ENCODE assay signal across 8 cellular contexts in the genomic region with DNA sequence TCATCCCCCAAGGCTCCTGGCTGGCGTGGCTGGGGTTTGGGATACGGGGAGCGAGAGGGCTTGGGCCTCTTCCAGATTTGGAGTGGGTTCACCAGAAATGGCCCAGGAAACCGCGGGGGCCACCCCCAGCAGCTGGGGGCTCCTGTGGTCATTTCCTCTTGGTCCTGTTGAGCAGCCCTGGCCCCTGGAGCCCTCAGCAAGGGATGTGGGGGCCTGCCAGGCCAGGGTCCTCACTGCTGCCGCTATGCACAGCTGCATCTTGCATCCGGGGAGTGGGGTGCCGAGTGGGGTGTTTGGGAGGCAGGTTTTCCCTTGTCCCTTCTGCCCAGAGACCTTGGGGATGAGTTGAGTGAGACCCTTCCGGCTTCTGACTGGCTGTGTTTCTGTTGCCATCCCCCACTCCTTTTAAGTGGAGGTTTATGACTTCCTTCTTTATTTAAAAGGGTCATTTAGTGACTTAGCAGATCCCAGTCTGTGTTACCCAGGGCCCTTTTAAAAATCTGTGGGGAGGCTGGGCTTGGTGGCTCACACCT.
DNase-seq lines count a peak whose midpoint lies in the region; ATAC-seq lines count a peak whose summit lies in the region.

No MANE protein-coding gene starts in this region.

- H3K27ac ChIP-seq in ectodermal cell (ENCODE audit: insufficient read depth, low read depth, low read length, poor library complexity, severe bottlenecking) = peak overlapping the region; percentile 26
- peak overlapping the region; percentile 49 for H3K27ac ChIP-seq in neuronal stem cell (replicated peaks; ENCODE audit: low read length)

- H3K79me1 ChIP-seq in neuronal stem cell (ENCODE audit: low read depth, low read length) = peaks cover 11% of the 10 kb centered on the region

- DNase-seq in NT2/D1 (ENCODE audit: low read depth, low spot score) (no peak), neuronal stem cell (ENCODE audit: low spot score) (no peak), NCI-H345 treated with DMSO at 0.1 percent for 48 hours (lab: John Stamatoyannopoulos, UW; ENCODE audit: unreplicated experiment) (no peak)

- H2AFZ ChIP-seq in neuronal stem cell (ENCODE audit: low read length) = no peak overlapping the region

- H3K4me1 ChIP-seq in NT2/D1 (ENCODE audit: insufficient read depth, insufficient read length) (peaks cover 21% of the 10 kb centered on the region), ectodermal cell (ENCODE audit: control insufficient read depth, insufficient read depth, low read length) (peaks cover 35% of the 10 kb centered on the region), neuronal stem cell (ENCODE audit: control insufficient read depth in 2 of 2, insufficient read depth in 1 of 2, low read depth in 1 of 2, low read length in 2 of 2) (peaks cover 15 to 18% of the 10 kb centered on the region in 2 donors)

- no peaks in the 10 kb centered on the region for H3K27me3 ChIP-seq in NT2/D1 (ENCODE audit: insufficient read depth, insufficient read length)
- H3K27me3 ChIP-seq in ectodermal cell (ENCODE audit: control insufficient read depth, insufficient read depth, low read length, poor library complexity, severe bottlenecking) = no peaks in the 10 kb centered on the region
- H3K27me3 ChIP-seq in neuronal stem cell (ENCODE audit: control insufficient read depth in 3 of 3, insufficient read depth in 3 of 3, low read depth in 1 of 3, low read length in 3 of 3) = no peaks in the 10 kb centered on the region

- H2AK5ac ChIP-seq in neuronal stem cell (ENCODE audit: low read depth, low read length) = peak overlapping the region; percentile 71

- H3K14ac ChIP-seq in neuronal stem cell (ENCODE audit: low read length) = peak overlapping the region; percentile 87

- no peak overlapping the region for H2BK120ac ChIP-seq in neuronal stem cell (ENCODE audit: low read depth, low read length)

- no peak overlapping the region for H4K91ac ChIP-seq in neuronal stem cell (ENCODE audit: low read depth, low read length, poor library complexity)

- no peak overlapping the region for H3K4me2 ChIP-seq in neuronal stem cell (ENCODE audit: insufficient read depth, low read length, poor library complexity, severe bottlenecking)

- H3K4me3 ChIP-seq in GM08714 (ENCODE audit: low read length) = peak overlapping the region; percentile 40; the same call in 1 of the 2 replicates
- no peak overlapping the region for H3K4me3 ChIP-seq in NT2/D1 (ENCODE audit: insufficient read length, low read depth)
- no peak overlapping the region for H3K4me3 ChIP-seq in ectodermal cell (ENCODE audit: insufficient read depth, low read depth, low read length)
- H3K4me3 ChIP-seq in neuronal stem cell (ENCODE audit: low read length in 2 of 2) = no peak overlapping the region

- H3K9me3 ChIP-seq in NT2/D1 (ENCODE audit: insufficient read depth, low read length) = no peaks in the 10 kb centered on the region
- H3K9me3 ChIP-seq in ectodermal cell (ENCODE audit: control insufficient read depth, low read length) = no peaks in the 10 kb centered on the region
- H3K9me3 ChIP-seq in neuronal stem cell (replicated peaks in 1 of 2; ENCODE audit: control insufficient read depth in 2 of 2, insufficient read depth in 1 of 2, low read depth in 1 of 2, low read length in 2 of 2) = no peaks in the 10 kb centered on the region

- H3K36me3 ChIP-seq in NT2/D1 (ENCODE audit: insufficient read depth, insufficient read length, low read length) = peaks cover 47% of the 10 kb centered on the region
- H3K36me3 ChIP-seq in ectodermal cell (ENCODE audit: control insufficient read depth, insufficient read depth, low read length) = no peaks in the 10 kb centered on the region
- H3K36me3 ChIP-seq in neuronal stem cell (replicated peaks in 1 of 2; ENCODE audit: control insufficient read depth in 2 of 2, insufficient read depth in 2 of 2, low read length in 2 of 2) = peaks cover 8 to 27% of the 10 kb centered on the region in 2 donors

- no peak overlapping the region for H2BK12ac ChIP-seq in neuronal stem cell (ENCODE audit: low read length)

- ATAC-seq in HG03520 (IDR thresholded peaks at IDR 0.05; ENCODE audit: unreplicated experiment) = no peak
- ATAC-seq in HG02938 (IDR thresholded peaks at IDR 0.05; ENCODE audit: unreplicated experiment) = no peak
- ATAC-seq in HG02981 (IDR thresholded peaks at IDR 0.05; ENCODE audit: unreplicated experiment) = no peak

- no peak overlapping the region for H4K8ac ChIP-seq in neuronal stem cell (ENCODE audit: low read depth, low read length)

- H3K9ac ChIP-seq in NT2/D1 (ENCODE audit: insufficient read length, low read depth) (peak overlapping the region; percentile 58), neuronal stem cell (ENCODE audit: low read depth, low read length, poor library complexity) (no peak overlapping the region)

- H2BK5ac ChIP-seq in neuronal stem cell (ENCODE audit: low read length) = no peak overlapping the region

- H3K23ac ChIP-seq in neuronal stem cell (ENCODE audit: low read depth, low read length, poor library complexity) = peak overlapping the region; percentile 37

- 86 to 87% methylated on average over 9 of the region's 9 CpGs for WGBS in ectodermal cell, 2 experiments
- WGBS in neuronal stem cell (ENCODE audit: extremely low coverage in 2 of 2, insufficient read length in 2 of 2, insufficient replicate concordance in 1 of 2), 2 donors = no CpG with 5 or more reads among the region's 9 CpGs

- peak overlapping the region; percentile 72 for H3K4ac ChIP-seq in neuronal stem cell (ENCODE audit: low read length)

- peak overlapping the region; percentile 81 for H3K18ac ChIP-seq in neuronal stem cell (ENCODE audit: low read length)

- H2BK15ac ChIP-seq in neuronal stem cell (ENCODE audit: low read length) = peak overlapping the region; percentile 72
